9 cellular contexts compared by ENCODE assay signal in genomic region chr11:59550368-59550841, GRCh38. TPM values are rescaled to one million over a fixed set of nuclear protein-coding genes. Genes with fewer than 3 reads are reported as not detected.
A peak's percentile ranks its signal among the peaks of the same experiment; 100 is the strongest.
DNase-seq lines count a peak whose midpoint lies in the region; ATAC-seq and TF ChIP-seq lines count a peak whose summit lies in the region.
"Had no signal": no experiment of that assay in that cellular context is flagged by ENCODE, and none has a peak within 500 bp of the region (broad histone marks: within the 10 kb centered on the region; RNA-seq: fewer than 3 reads in every experiment).

No MANE protein-coding gene starts in this region.

- H3K36me3 ChIP-seq in lung (ENCODE audit: control insufficient read depth in 2 of 2, insufficient read depth in 2 of 2, low read length in 2 of 2): no peaks in the 10 kb centered on the region

- no peaks in the 10 kb centered on the region for H3K27me3 ChIP-seq in lung (ENCODE audit: control insufficient read depth, insufficient read depth)

- WGBS in lung, 2 donors: 0 to 1% methylated on average over 30 to 31 of the region's 31 CpGs

- H3K27ac ChIP-seq in C4-2B (peak overlapping the region; percentile 68), lung (ENCODE audit: low read depth in 1 of 2, low read length in 1 of 2) (peak overlapping the region; percentile 81 to 85)

- peak; percentile 85 for ATAC-seq in GM19395 (IDR thresholded peaks at IDR 0.05; ENCODE audit: unreplicated experiment)
- peak; percentile 80 for ATAC-seq in HG03558 (IDR thresholded peaks at IDR 0.05; ENCODE audit: extremely low read depth, unreplicated experiment)
- peak; percentile 90 for ATAC-seq in lung (ENCODE audit: insufficient read depth, low FRiP score)

- TF ChIP-seq CTCF in C4-2B (conservative IDR thresholded peaks at IDR 0.05): peak; percentile 61
- TF ChIP-seq CTCF in lung (IDR thresholded peaks at IDR 0.05; ENCODE audit: control extremely low read depth, extremely low read depth): no peak

- DNase-seq in NCI-H748 treated with DMSO at 0.1 percent for 48 hours (lab: John Stamatoyannopoulos, UW) (peak; percentile 89), ecto neural progenitor cell (ENCODE audit: low spot score) (peak; percentile 92), lung (ENCODE audit: low spot score) (peak; percentile 83)
- DNase-seq in activated CD4-positive, alpha-beta T cell treated with anti-CD3 and anti-CD28 coated beads, Interleukin-2, amount 50 U/mL, for 48 hours: peak; percentile 90 to 93
- peak; percentile 86 to 90 (median 86) for DNase-seq in stimulated activated CD4-positive, alpha-beta T cell treated with anti-CD3 and anti-CD28 coated beads, TNF-alpha, amount 100 ng/mL, for 24 hours (ENCODE audit: low read depth in 3 of 3)

- H3K4me3 ChIP-seq in lung: peak overlapping the region; percentile 48

- no peaks in the 10 kb centered on the region for H3K9me3 ChIP-seq in lung (ENCODE audit: control insufficient read depth in 2 of 2, insufficient read depth in 1 of 2, low read length in 1 of 2)

- H3K4me1 ChIP-seq in lung (ENCODE audit: control insufficient read depth in 2 of 2, insufficient read depth in 2 of 2, low read length in 2 of 2): no peaks in the 10 kb centered on the region

RNA-seq across cellular contexts. Expression of gene OR4D9, which starts 39.1 kb away (rescaled TPM):
- not detected for total RNA-seq in lung
- not detected for polyA plus RNA-seq in lung
- total RNA-seq: frontal cortex had no signal

RNA-seq across cellular contexts. Expression of gene OR4D11, which starts 47.0 kb away (rescaled TPM):
- not detected for total RNA-seq in lung
- not detected for polyA plus RNA-seq in lung
- total RNA-seq: frontal cortex had no signal

Comparison
In these comparisons a context has a peak if more than half of its experiments do, and no peak if none do; other contexts are left out.
1. Peak in every context shown above with its lines: DNase-seq, ATAC-seq, H3K4me3 ChIP-seq and H3K27ac ChIP-seq.